Comparison of ENCODE assay signal across 10 cellular contexts in the genomic region with DNA sequence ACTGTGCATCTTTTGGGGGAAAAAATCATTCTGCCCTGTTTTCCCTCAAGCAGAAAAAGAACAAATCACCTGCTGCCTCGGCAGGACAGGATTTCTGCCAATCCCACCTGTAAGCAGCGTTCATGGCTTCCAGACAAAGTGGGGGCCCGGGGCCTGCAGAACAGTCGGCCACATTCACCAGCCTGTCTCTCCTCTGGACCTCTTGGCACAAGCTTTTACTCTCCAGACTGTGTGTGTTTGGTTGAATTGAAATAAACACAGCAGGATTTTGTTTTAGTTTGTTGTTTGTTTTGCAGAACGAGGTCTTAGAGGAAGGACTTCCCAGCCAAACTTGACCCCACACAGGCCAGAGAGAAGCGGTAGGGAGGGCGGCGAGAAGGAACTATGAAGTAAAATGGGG. TPM values are rescaled to one million over a fixed set of nuclear protein-coding genes. Genes with fewer than 3 reads are reported as not detected.
DNase-seq lines count a peak whose midpoint lies in the region; ATAC-seq and TF ChIP-seq lines count a peak whose summit lies in the region.
"Had no signal": no experiment of that assay in that cellular context is flagged by ENCODE, and none has a peak within 500 bp of the region (broad histone marks: within the 10 kb centered on the region; RNA-seq: fewer than 3 reads in every experiment).

No MANE protein-coding gene starts in this region.

- peaks cover 0 to 49% (median 29%) of the 10 kb centered on the region in 12 donors for H3K4me1 ChIP-seq in heart left ventricle
- H3K4me1 ChIP-seq in hepatocyte (ENCODE audit: insufficient read depth): peaks cover 23% of the 10 kb centered on the region

- H3K4me2 ChIP-seq in hepatocyte: no peak overlapping the region

- DNase-seq in heart left ventricle (no peak), left cardiac atrium (no peak), hepatocyte (ENCODE audit: low spot score) (no peak), pons (ENCODE audit: low spot score) (peak; percentile 56), DMS 273 treated with DMSO at 0.1 percent for 48 hours (lab: John Stamatoyannopoulos, UW) (no peak), NCI-H1105 (lab: John Stamatoyannopoulos, UW) (no peak)
- DNase-seq: activated CD4-positive, alpha-beta T cell treated with anti-CD3 and anti-CD28 coated beads for 48 hours; NCI-H510A had no signal

- H3K27ac ChIP-seq in heart left ventricle: peak overlapping the region; percentile 79 to 97 (median 88)
- peak overlapping the region; percentile 63 for H3K27ac ChIP-seq in hepatocyte

- H3K36me3 ChIP-seq in heart left ventricle (no peaks in the 10 kb centered on the region), hepatocyte (replicated peaks; ENCODE audit: insufficient read depth, low read depth) (no peaks in the 10 kb centered on the region)

- no peaks in the 10 kb centered on the region for H3K9me2 ChIP-seq in hepatocyte (replicated peaks; ENCODE audit: insufficient read depth)

- TF ChIP-seq CTCF in heart left ventricle (IDR thresholded peaks at IDR 0.05) (no peak), hepatocyte (IDR thresholded peaks at IDR 0.05; ENCODE audit: poor library complexity) (no peak)

- H3K9me3 ChIP-seq in heart left ventricle (no peaks in the 10 kb centered on the region), hepatocyte (ENCODE audit: low read depth) (no peaks in the 10 kb centered on the region)

- no peak overlapping the region for H2AFZ ChIP-seq in hepatocyte

- WGBS in heart left ventricle, 4 donors: 37 to 47% (median 39%) methylated on average over 8 of the region's 8 CpGs
- 74% methylated on average over 8 of the region's 8 CpGs for WGBS in hepatocyte (ENCODE audit: low lambda C conversion rate, missing lambda C conversion rate)

- H3K4me3 ChIP-seq in heart left ventricle (no peak overlapping the region), hepatocyte (no peak overlapping the region)

- H3K27me3 ChIP-seq in heart left ventricle (no peaks in the 10 kb centered on the region), hepatocyte (no peaks in the 10 kb centered on the region)

- intact Hi-C loops in heart left ventricle (cut with DNase I): loop anchor here in 6 of 10 donors (1.0 to 10.0 kb wide), 6 partner anchors 55 to 62 kb away; a partner anchor contains a TSS
- intact Hi-C loops in left cardiac atrium (cut with DNase I): loop anchor here in 1 of 2 donors (5.0 to 10.0 kb wide), 2 partner anchors 60 to 62 kb away; a partner anchor contains a TSS

- H4K20me1 ChIP-seq in hepatocyte (ENCODE audit: insufficient read depth, poor library complexity, severe bottlenecking): no peaks in the 10 kb centered on the region

- ATAC-seq in heart left ventricle (peak in 1 of 4 donors; percentile 1), left cardiac atrium (no peak), GM18861 (IDR thresholded peaks at IDR 0.05; ENCODE audit: unreplicated experiment) (no peak), GM21786 (IDR thresholded peaks at IDR 0.05; ENCODE audit: unreplicated experiment) (no peak)

- no peak for TF ChIP-seq POLR2A in heart left ventricle (IDR thresholded peaks at IDR 0.05)

- no peaks in the 10 kb centered on the region for H3K79me2 ChIP-seq in hepatocyte

RNA-seq across cellular contexts. Expression of a gene that starts 41.7 kb away (rescaled TPM):
- 100 to 1,000 TPM in 1 of 9 donors, 10 to 100 TPM in 6, 1 to 10 TPM in 2; 6.5 to 549 (median 28.6) TPM for total RNA-seq in heart left ventricle
- polyA plus RNA-seq in heart left ventricle: 10 to 100 TPM; 24.1 to 49.4 TPM
- 100 to 1,000 TPM in 1 of 2 donors, 10 to 100 TPM in 1; 69.4 to 160 TPM for total RNA-seq in left cardiac atrium
- total RNA-seq in hepatocyte: 657 and 865 TPM in 2 replicates
- 935 and 1,189 TPM in 2 replicates for polyA plus RNA-seq in hepatocyte
